7 cellular contexts compared by ENCODE assay signal in the genomic region with DNA sequence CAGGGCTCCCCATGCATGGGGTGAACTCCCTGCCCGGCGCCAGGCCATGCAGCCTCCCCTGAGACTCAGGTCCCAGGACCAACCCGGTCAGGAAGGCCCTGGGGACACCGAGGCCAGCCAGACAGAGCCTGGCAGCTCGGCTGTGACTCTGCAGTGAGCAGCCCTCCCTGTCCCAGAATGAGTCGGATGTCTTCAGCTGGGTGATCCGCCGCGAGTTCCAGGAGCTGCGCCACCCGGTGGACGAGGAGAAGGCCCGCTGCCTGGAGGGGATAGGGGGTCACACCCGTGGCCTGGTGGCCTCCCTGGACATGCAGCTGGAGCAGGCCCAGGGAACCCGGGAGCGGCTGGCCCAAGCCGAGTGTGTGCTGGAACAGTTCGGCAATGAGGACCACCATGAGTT. TPM values are rescaled to one million over a fixed set of nuclear protein-coding genes. Genes with fewer than 3 reads are reported as not detected.
A peak's percentile ranks its signal among the peaks of the same experiment; 100 is the strongest.
DNase-seq lines count a peak whose midpoint lies in the region; ATAC-seq and TF ChIP-seq lines count a peak whose summit lies in the region.
"Not testable (repeated sequence)": the region's sequence is repeated elsewhere in the genome, so short reads cannot be mapped to it uniquely, and the experiment has no call there.

No MANE protein-coding gene starts in this region.

- not testable (repeated sequence) for H3K27me3 ChIP-seq in GM23338 (ENCODE audit: insufficient read depth); RWPE2 (ENCODE audit: insufficient read depth, poor library complexity, severe bottlenecking); right cardiac atrium (ENCODE audit: control insufficient read depth, insufficient read depth); psoas muscle (ENCODE audit: insufficient read depth in 3 of 3, low read length in 2 of 3)

- H3K27ac Mint-ChIP-seq in GM23338; activated T-cell treated with anti-CD3 and anti-CD28 coated beads, Interleukin-2, amount 50 U/mL, for 72 hours: not testable (repeated sequence)

- H3K36me3 ChIP-seq in GM23338 (ENCODE audit: insufficient read depth); RWPE2 (ENCODE audit: low read depth); psoas muscle (ENCODE audit: insufficient read depth in 1 of 2, low read depth in 1 of 2): not testable (repeated sequence)

- not testable (repeated sequence) for H3F3A ChIP-seq in GM23338 (replicated peaks; ENCODE audit: low read depth)

- not testable (repeated sequence) for H3K4me2 ChIP-seq in GM23338

- not testable (repeated sequence) for H3K27me3 Mint-ChIP-seq in GM23338 (ENCODE audit: insufficient read depth, low read depth, poor library complexity); activated T-cell treated with anti-CD3 and anti-CD28 coated beads, Interleukin-2, amount 50 U/mL, for 72 hours (ENCODE audit: low read depth)

- ATAC-seq in GM23338: peak; percentile 95
- ATAC-seq in RWPE2 (ENCODE audit: low read depth): peak; percentile 35; the same call in 1 of the 3 replicates
- ATAC-seq in activated T-cell treated with anti-CD3 and anti-CD28 coated beads, Interleukin-2, amount 50 U/mL, for 72 hours (replicated peaks in 1 of 2): peak; percentile 10 to 28
- ATAC-seq in esophagus mucosa: peak; percentile 5
- peak; percentile 9 to 27 for ATAC-seq in right cardiac atrium
- ATAC-seq in psoas muscle: peak; percentile 37 to 67 (median 62)
- peak; percentile 33 for ATAC-seq in stimulated activated naive CD8-positive, alpha-beta T cell treated with anti-CD3 and anti-CD28 coated beads, Interleukin-15, Interleukin-2, amounts not matched to agents 100 U/mL and 50 U/mL, for 24 hours

- H3K79me2 ChIP-seq in GM23338 (replicated peaks; ENCODE audit: insufficient read depth): not testable (repeated sequence)

- H3K4me3 ChIP-seq in GM23338; RWPE2 (ENCODE audit: severe bottlenecking); right cardiac atrium (ENCODE audit: low read length); psoas muscle: not testable (repeated sequence)

- not testable (repeated sequence) for H3K9me2 ChIP-seq in GM23338 (ENCODE audit: insufficient read depth)

- not testable (repeated sequence) for H3K4me1 ChIP-seq in GM23338 (ENCODE audit: insufficient read depth); RWPE2 (ENCODE audit: insufficient read depth, poor library complexity, severe bottlenecking); right cardiac atrium (ENCODE audit: control insufficient read depth, insufficient read depth, low read length); psoas muscle

- not testable (repeated sequence) for H3K9me3 ChIP-seq in RWPE2 (ENCODE audit: severe bottlenecking); right cardiac atrium (ENCODE audit: control insufficient read depth, low read length); psoas muscle

- H2AFZ ChIP-seq in GM23338: not testable (repeated sequence)

- not testable (repeated sequence) for H3K27ac ChIP-seq in GM23338 (ENCODE audit: low read depth); RWPE2 (ENCODE audit: poor library complexity, severe bottlenecking); right cardiac atrium (ENCODE audit: low read length); psoas muscle

- not testable (repeated sequence) for H3K36me3 Mint-ChIP-seq in GM23338 (ENCODE audit: low read depth); activated T-cell treated with anti-CD3 and anti-CD28 coated beads, Interleukin-2, amount 50 U/mL, for 72 hours (ENCODE audit: insufficient read depth in 2 of 2)

- H3K9me3 Mint-ChIP-seq in GM23338; activated T-cell treated with anti-CD3 and anti-CD28 coated beads, Interleukin-2, amount 50 U/mL, for 72 hours: not testable (repeated sequence)

- TF ChIP-seq CTCF in GM23338 (conservative IDR thresholded peaks at IDR 0.05; ENCODE audit: low read depth in 2 of 2); RWPE2 (IDR thresholded peaks at IDR 0.05; ENCODE audit: poor library complexity, severe bottlenecking); psoas muscle (IDR thresholded peaks at IDR 0.05): not testable (repeated sequence)

- intact Hi-C loops in right cardiac atrium (cut with DNase I); psoas muscle (cut with DNase I): not testable (repeated sequence)

- WGBS in right cardiac atrium: 63% methylated on average over 4 of the region's 18 CpGs
- WGBS in psoas muscle, 3 donors: 40 to 74% (median 58%) methylated on average over 1 to 4 of the region's 18 CpGs

- not testable (repeated sequence) for H3K4me1 Mint-ChIP-seq in GM23338; activated T-cell treated with anti-CD3 and anti-CD28 coated beads, Interleukin-2, amount 50 U/mL, for 72 hours (ENCODE audit: low read depth)

- not testable (repeated sequence) for H4K20me1 ChIP-seq in GM23338 (replicated peaks; ENCODE audit: insufficient read depth)

- DNase-seq in GM23338 (ENCODE audit: low spot score); RWPE2 (ENCODE audit: low spot score); activated T-cell treated with anti-CD3 and anti-CD28 coated beads, Interleukin-2, amount 50 U/mL, for 72 hours; right cardiac atrium; psoas muscle; stimulated activated naive CD8-positive, alpha-beta T cell treated with anti-CD3 and anti-CD28 coated beads, Interleukin-15, Interleukin-2, amounts not matched to agents 100 U/mL and 50 U/mL, for 24 hours: not testable (repeated sequence)

- H3K4me3 Mint-ChIP-seq in GM23338; activated T-cell treated with anti-CD3 and anti-CD28 coated beads, Interleukin-2, amount 50 U/mL, for 72 hours: not testable (repeated sequence)

RNA-seq across cellular contexts. Expression of a gene that starts 9.2 kb away (rescaled TPM):
- 0.31 and 0.54 TPM in 2 replicates for total RNA-seq in GM23338 (2014; rRNA removed; shearing (Covaris generic))
- polyA plus RNA-seq in GM23338 (2016; fragmentation: Nextera tagmentation; extraction: Ambion mirVana) (0.96 and 1.2 TPM in 2 replicates), right cardiac atrium (1.0 TPM), psoas muscle (under 1 TPM; 0.13 to 0.79 (median 0.44) TPM)
- 10 to 100 TPM; 10.6 to 12.1 TPM for total RNA-seq in activated T-cell treated with anti-CD3 and anti-CD28 coated beads, Interleukin-2, amount 50 U/mL, for 72 hours
- total RNA-seq in esophagus mucosa (0.92 TPM), right cardiac atrium (1 to 10 TPM; 1.1 to 3.8 (median 1.2) TPM), psoas muscle (under 1 TPM in 3 of 4 donors, not detected in 1; 0.27 to 0.92 (median 0.36) TPM)

Comparison
In these comparisons a context has a peak if more than half of its experiments do, and no peak if none do; other contexts are left out.
1. ATAC-seq: peak in every context shown above with its lines; median percentile 95 in GM23338; 62 in psoas muscle; 35 in RWPE2; 33 in stimulated activated naive CD8-positive, alpha-beta T cell treated with anti-CD3 and anti-CD28 coated beads, Interleukin-15, Interleukin-2, amounts not matched to agents 100 U/mL and 50 U/mL, for 24 hours; 19 in activated T-cell treated with anti-CD3 and anti-CD28 coated beads, Interleukin-2, amount 50 U/mL, for 72 hours; 18 in right cardiac atrium; 5 in esophagus mucosa.